ENCODE assay signal across 2 cellular contexts in genomic region chr11:122101625-122102291, GRCh38.
TF ChIP-seq lines count a peak whose summit lies in the region.

No MANE protein-coding gene starts in this region.

TF ChIP-seq in GM23338, 12 proteins besides CTCF, POLR2A, EP300 and RAD21 (continued from another document):
- no peak for TF ChIP-seq ZNF462 (CRISPR knock-in tag; IDR thresholded peaks at IDR 0.05)
- TF ChIP-seq ETS1 (IDR thresholded peaks at IDR 0.05) = no peak
- TF ChIP-seq CREB1 (CRISPR knock-in tag; IDR thresholded peaks at IDR 0.05; ENCODE audit: low read depth) = no peak
- TF ChIP-seq STAT1 (IDR thresholded peaks at IDR 0.05; ENCODE audit: unreplicated experiment) = no peak
- no peak for TF ChIP-seq EZH2phosphoT487 (IDR thresholded peaks at IDR 0.05; ENCODE audit: unreplicated experiment)
- no peak for TF ChIP-seq REST (IDR thresholded peaks at IDR 0.05; ENCODE audit: unreplicated experiment)
- no peak for TF ChIP-seq NANOG (IDR thresholded peaks at IDR 0.05; ENCODE audit: borderline replicate concordance)
TF ChIP-seq in GM23338: peak in this region for 0.

TF ChIP-seq in SK-N-SH, 30 proteins besides CTCF, POLR2A, EP300 and RAD21 (continued from another document):
- 0 out of 2 replicates have a peak, but pooled peaks have one; percentile 16 for TF ChIP-seq ZBTB33 (IDR thresholded peaks at IDR 0.05; ENCODE audit: borderline replicate concordance, low read depth)
- peak; percentile 61; the same call in 1 of the 2 replicates for TF ChIP-seq MEF2A (IDR thresholded peaks at IDR 0.05; ENCODE audit: borderline replicate concordance, low read depth)
- peak; percentile 82; the same call in 1 of the 2 replicates for TF ChIP-seq SIN3A (IDR thresholded peaks at IDR 0.05; ENCODE audit: borderline replicate concordance, low read depth, low read length)
- no peak for TF ChIP-seq RFX5 (IDR thresholded peaks at IDR 0.05; ENCODE audit: low read length)
- TF ChIP-seq USF2 (IDR thresholded peaks at IDR 0.05; ENCODE audit: borderline replicate concordance, low read depth, low read length) = no peak
- TF ChIP-seq FOSL2 (IDR thresholded peaks at IDR 0.05; ENCODE audit: borderline replicate concordance, low read depth) = peak; percentile 10; the same call in 1 of the 2 replicates
- TF ChIP-seq NRF1 (IDR thresholded peaks at IDR 0.05; ENCODE audit: low read depth, low read length) = no peak
- no peak; the same call in 1 of the 2 replicates for TF ChIP-seq ELF1 (IDR thresholded peaks at IDR 0.05)
- TF ChIP-seq EZH2phosphoT487 (IDR thresholded peaks at IDR 0.05; ENCODE audit: borderline replicate concordance, low read depth) = no peak
- TF ChIP-seq SMC3 (IDR thresholded peaks at IDR 0.05; ENCODE audit: low read depth, low read length) = peak; percentile 68
- 0 out of 2 replicates have a peak, but pooled peaks have one; percentile 34 for TF ChIP-seq REST (IDR thresholded peaks at IDR 0.05; ENCODE audit: low read depth, low read length)
- no peak for TF ChIP-seq FOXJ3 (CRISPR knock-in tag; IDR thresholded peaks at IDR 0.05)
- no peak for TF ChIP-seq CHD2 (IDR thresholded peaks at IDR 0.05; ENCODE audit: low read length, partially characterized antibody)
- peak; percentile 59 for TF ChIP-seq POLR2AphosphoS5 (IDR thresholded peaks at IDR 0.05; ENCODE audit: low read depth, low read length)
- TF ChIP-seq FOXM1 (IDR thresholded peaks at IDR 0.05; ENCODE audit: low read depth) = no peak
- TF ChIP-seq GATA2 (CRISPR knock-in tag; IDR thresholded peaks at IDR 0.05) = no peak
- peak; percentile 29 for TF ChIP-seq NFIC (IDR thresholded peaks at IDR 0.05; ENCODE audit: borderline replicate concordance)
- TF ChIP-seq RXRA (IDR thresholded peaks at IDR 0.05; ENCODE audit: borderline replicate concordance, low read depth) = peak; percentile 74; the same call in 1 of the 2 replicates
- TF ChIP-seq MXI1 (IDR thresholded peaks at IDR 0.05; ENCODE audit: low read depth, low read length) = no peak
- no peak for TF ChIP-seq USF1 (IDR thresholded peaks at IDR 0.05; ENCODE audit: borderline replicate concordance, low read depth)
- peak; percentile 28; the same call in 1 of the 2 replicates for TF ChIP-seq TCF12 (IDR thresholded peaks at IDR 0.05)
- no peak for TF ChIP-seq GABPA (IDR thresholded peaks at IDR 0.05; ENCODE audit: low read depth)
